Comparison of ENCODE assay signal across 10 cellular contexts in genomic region chr3:20104167-20104661, GRCh38.
DNase-seq lines count a peak whose midpoint lies in the region; ATAC-seq and TF ChIP-seq lines count a peak whose summit lies in the region.
"Had no signal": no experiment of that assay in that cellular context is flagged by ENCODE, and none has a peak within 500 bp of the region (broad histone marks: within the 10 kb centered on the region; RNA-seq: fewer than 3 reads in every experiment).

No MANE protein-coding gene starts in this region.

- DNase-seq in SK-N-SH, result no peak
- DNase-seq in activated T-cell treated with anti-CD3 and anti-CD28 coated beads, Interleukin-2, amount 50 U/mL, for 48 hours, result peak; percentile 50 to 58
- DNase-seq in stimulated activated CD8-positive, alpha-beta memory T cell treated with anti-CD3 and anti-CD28 coated beads, Interleukin-15, amount 100 ng/mL, for 48 hours (ENCODE audit: low read depth in 2 of 2), result peak; percentile 21 to 26
- DNase-seq in cardiac septum (ENCODE audit: low spot score), result no peak
- no peak for DNase-seq in NCI-H526 (lab: John Stamatoyannopoulos, UW)
- no peak for DNase-seq in mucosa of gallbladder (ENCODE audit: low spot score)
- DNase-seq: heart left ventricle had no signal

- TF ChIP-seq CTCF in SK-N-SH (IDR thresholded peaks at IDR 0.05) (no peak), Loucy (conservative IDR thresholded peaks at IDR 0.05; ENCODE audit: low read length) (no peak)

- H3K36me3 ChIP-seq in SK-N-SH (replicated peaks in 1 of 2; ENCODE audit: control insufficient read depth in 1 of 2, insufficient read depth in 2 of 2, low read length in 1 of 2) (no peaks in the 10 kb centered on the region), Loucy (ENCODE audit: insufficient read depth, low read length) (no peaks in the 10 kb centered on the region)
- H3K36me3 ChIP-seq: thoracic aorta had no signal

- H3K9me3 ChIP-seq in SK-N-SH, result no peaks in the 10 kb centered on the region
- H3K9me3 ChIP-seq in Loucy (ENCODE audit: insufficient read depth, low read depth, low read length), result no peaks in the 10 kb centered on the region
- H3K9me3 ChIP-seq: heart left ventricle, thoracic aorta had no signal

- TF ChIP-seq EP300 in SK-N-SH (IDR thresholded peaks at IDR 0.05; ENCODE audit: borderline replicate concordance in 1 of 2, low read depth in 1 of 2, low read length in 1 of 2), result no peak

- no peak overlapping the region for H3K27ac ChIP-seq in SK-N-SH (ENCODE audit: low read depth in 2 of 2, low read length in 1 of 2)
- H3K27ac ChIP-seq: thoracic aorta had no signal

- ATAC-seq in SK-N-SH treated with all-trans-retinoic acid at 6 μM for 48 hours, result no peak

- no peak for TF ChIP-seq RAD21 in SK-N-SH (IDR thresholded peaks at IDR 0.05; ENCODE audit: low read length)

- H3K4me2 ChIP-seq in SK-N-SH (no peak overlapping the region), Loucy (ENCODE audit: low read depth, low read length, poor library complexity, severe bottlenecking) (peak overlapping the region; percentile 51)

- POLR2A ChIA-PET in SK-N-SH (lab: Yijun Ruan, JAX), result no interaction called here

- H4K20me1 ChIP-seq in SK-N-SH (ENCODE audit: insufficient read depth), result no peaks in the 10 kb centered on the region
- peaks cover 9% of the 10 kb centered on the region for H4K20me1 ChIP-seq in Loucy (ENCODE audit: insufficient read depth, low read length, poor library complexity, severe bottlenecking)

- H3K4me3 ChIP-seq in SK-N-SH (ENCODE audit: low read depth in 2 of 2, low read length in 1 of 2) (no peak overlapping the region), Loucy (ENCODE audit: low read length, poor library complexity, severe bottlenecking) (peak overlapping the region; percentile 51)
- H3K4me3 ChIP-seq: heart left ventricle, thoracic aorta had no signal

- H3K79me2 ChIP-seq in SK-N-SH (ENCODE audit: insufficient read depth) (no peaks in the 10 kb centered on the region), Loucy (ENCODE audit: insufficient read depth, low read length) (no peaks in the 10 kb centered on the region)

- no peaks in the 10 kb centered on the region for H3K27me3 ChIP-seq in SK-N-SH (ENCODE audit: insufficient read depth)
- no peaks in the 10 kb centered on the region for H3K27me3 ChIP-seq in Loucy (ENCODE audit: insufficient read depth, low read length, poor library complexity, severe bottlenecking)
- H3K27me3 ChIP-seq: heart left ventricle had no signal

- CTCF ChIA-PET in SK-N-SH (lab: Yijun Ruan, JAX), result interaction anchor here (0.7 to 2.0 kb wide), 2 partner anchors 18 to 20 kb away, joined by 3 to 7 read pairs; no protein-coding TSS in a partner anchor

- no peaks in the 10 kb centered on the region for H3F3A ChIP-seq in SK-N-SH (replicated peaks; ENCODE audit: insufficient read depth)
- no peaks in the 10 kb centered on the region for H3F3A ChIP-seq in Loucy (ENCODE audit: low read depth)

- WGBS in SK-N-SH (ENCODE audit: low lambda C conversion rate), result 52% methylated on average over 5 of the region's 5 CpGs

- no peak overlapping the region for H2AFZ ChIP-seq in SK-N-SH (ENCODE audit: low read depth)
- no peak overlapping the region for H2AFZ ChIP-seq in Loucy (ENCODE audit: low read length)

- no peaks in the 10 kb centered on the region for H3K4me1 ChIP-seq in SK-N-SH (ENCODE audit: control insufficient read depth in 1 of 2, insufficient read depth in 2 of 2, low read depth in 1 of 2, low read length in 1 of 2)
- peaks cover 5% of the 10 kb centered on the region for H3K4me1 ChIP-seq in Loucy (ENCODE audit: insufficient read depth, low read length, poor library complexity, severe bottlenecking)

- H3K9me2 ChIP-seq in SK-N-SH (no peaks in the 10 kb centered on the region), Loucy (replicated peaks; ENCODE audit: low read depth, low read length) (no peaks in the 10 kb centered on the region)

- intact Hi-C loops in cardiac septum (cut with DNase I), result no loop called here

- no peak overlapping the region for H3K9ac ChIP-seq in SK-N-SH
- H3K9ac ChIP-seq in Loucy (ENCODE audit: low read depth, low read length, poor library complexity, severe bottlenecking), result no peak overlapping the region

TF ChIP-seq in SK-N-SH, 30 proteins besides CTCF, POLR2A, EP300 and RAD21:
- no peak for TF ChIP-seq TEAD4 (IDR thresholded peaks at IDR 0.05; ENCODE audit: borderline replicate concordance, insufficient read depth)
- TF ChIP-seq RCOR1 (IDR thresholded peaks at IDR 0.05; ENCODE audit: low read length), result 0 out of 2 replicates have a peak, but pooled peaks have one; percentile 28

TF ChIP-seq in SK-N-SH treated with all-trans-retinoic acid at 6 μM for 48 hours, 23 proteins besides CTCF, POLR2A, EP300 and RAD21:
- TF ChIP-seq GLIS3 (CRISPR knock-in tag; IDR thresholded peaks at IDR 0.05), result no peak
- TF ChIP-seq ISL1 (CRISPR knock-in tag; IDR thresholded peaks at IDR 0.05), result no peak
- no peak for TF ChIP-seq ZNF8 (CRISPR knock-in tag; IDR thresholded peaks at IDR 0.05)
- TF ChIP-seq, protein P1, sequence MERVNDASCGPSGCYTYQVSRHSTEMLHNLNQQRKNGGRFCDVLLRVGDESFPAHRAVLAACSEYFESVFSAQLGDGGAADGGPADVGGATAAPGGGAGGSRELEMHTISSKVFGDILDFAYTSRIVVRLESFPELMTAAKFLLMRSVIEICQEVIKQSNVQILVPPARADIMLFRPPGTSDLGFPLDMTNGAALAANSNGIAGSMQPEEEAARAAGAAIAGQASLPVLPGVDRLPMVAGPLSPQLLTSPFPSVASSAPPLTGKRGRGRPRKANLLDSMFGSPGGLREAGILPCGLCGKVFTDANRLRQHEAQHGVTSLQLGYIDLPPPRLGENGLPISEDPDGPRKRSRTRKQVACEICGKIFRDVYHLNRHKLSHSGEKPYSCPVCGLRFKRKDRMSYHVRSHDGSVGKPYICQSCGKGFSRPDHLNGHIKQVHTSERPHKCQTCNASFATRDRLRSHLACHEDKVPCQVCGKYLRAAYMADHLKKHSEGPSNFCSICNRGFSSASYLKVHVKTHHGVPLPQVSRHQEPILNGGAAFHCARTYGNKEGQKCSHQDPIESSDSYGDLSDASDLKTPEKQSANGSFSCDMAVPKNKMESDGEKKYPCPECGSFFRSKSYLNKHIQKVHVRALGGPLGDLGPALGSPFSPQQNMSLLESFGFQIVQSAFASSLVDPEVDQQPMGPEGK (CRISPR knock-in tag; IDR thresholded peaks at IDR 0.05; ENCODE audit: borderline replicate concordance), result no peak

Comparison
In these comparisons a context has a peak if more than half of its experiments do, and no peak if none do; other contexts are left out.
1. DNase-seq: peak in activated T-cell treated with anti-CD3 and anti-CD28 coated beads, Interleukin-2, amount 50 U/mL, for 48 hours (2 of 2) and stimulated activated CD8-positive, alpha-beta memory T cell treated with anti-CD3 and anti-CD28 coated beads, Interleukin-15, amount 100 ng/mL, for 48 hours (2 of 2); none in SK-N-SH (single experiment), cardiac septum (single experiment), NCI-H526 (0 of 2) and mucosa of gallbladder (single experiment).